1 cellular context compared by ENCODE assay signal in genomic region chr7:139360210-139360947, GRCh38.
TF ChIP-seq lines count a peak whose summit lies in the region.

No MANE protein-coding gene starts in this region.

TF ChIP-seq in K562, 482 proteins besides CTCF, POLR2A, EP300 and RAD21 (continued from another document and continues in another):
- TF ChIP-seq ATF2 (CRISPR knock-in tag; IDR thresholded peaks at IDR 0.05) (no peak), HDAC6 (IDR thresholded peaks at IDR 0.05; ENCODE audit: low read depth, low read length) (no peak), L3MBTL2 (IDR thresholded peaks at IDR 0.05) (peak; percentile 65), NRF1 (conservative IDR thresholded peaks at IDR 0.05 in 1 of 2, IDR thresholded peaks at IDR 0.05 in 1 of 2) (peak; percentile 22 to 60; a peak in 3 of 4 replicates), ELK1 (CRISPR knock-in tag; IDR thresholded peaks at IDR 0.05) (no peak), ZNF511 (CRISPR knock-in tag; IDR thresholded peaks at IDR 0.05) (peak; percentile 58; the same call in 1 of the 2 replicates), ZNF551 (CRISPR knock-in tag; IDR thresholded peaks at IDR 0.05) (no peak), ZNF384 (IDR thresholded peaks at IDR 0.05; ENCODE audit: low read depth, low read length) (no peak), PBX2 (CRISPR knock-in tag; IDR thresholded peaks at IDR 0.05; ENCODE audit: low read depth) (peak; percentile 95), PBX2 (tag; conservative IDR thresholded peaks at IDR 0.05; ENCODE audit: low read depth) (peak; percentile 96), RFX7 (CRISPR knock-in tag; IDR thresholded peaks at IDR 0.05) (0 out of 2 replicates have a peak, but pooled peaks have one; percentile 12), GTF2F1 (IDR thresholded peaks at IDR 0.05; ENCODE audit: low read depth, low read length) (peak; percentile 54; the same call in 1 of the 2 replicates), MTF1 (CRISPR knock-in tag; IDR thresholded peaks at IDR 0.05; ENCODE audit: borderline replicate concordance) (no peak), REST (CRISPR knock-in tag; IDR thresholded peaks at IDR 0.05; ENCODE audit: low read depth) (no peak), CBX1 (IDR thresholded peaks at IDR 0.05; ENCODE audit: low read depth) (no peak), ZNF561 (CRISPR knock-in tag; conservative IDR thresholded peaks at IDR 0.05) (no peak), TRIM25 (IDR thresholded peaks at IDR 0.05; ENCODE audit: borderline replicate concordance) (no peak), ZEB2 (IDR thresholded peaks at IDR 0.05) (no peak), MXD1 (CRISPR knock-in tag; IDR thresholded peaks at IDR 0.05; ENCODE audit: borderline replicate concordance, poor library complexity, severe bottlenecking) (no peak), ZNF224 (CRISPR knock-in tag; IDR thresholded peaks at IDR 0.05) (no peak), STAT5B (CRISPR knock-in tag; IDR thresholded peaks at IDR 0.05) (no peak), SMAD1 (IDR thresholded peaks at IDR 0.05; ENCODE audit: low read depth, low read length, partially characterized antibody) (peak; percentile 20), TEAD4 (IDR thresholded peaks at IDR 0.05; ENCODE audit: low read length) (peak; percentile 40; the same call in 1 of the 2 replicates), TEAD4 (CRISPR knock-in tag; IDR thresholded peaks at IDR 0.05; ENCODE audit: borderline replicate concordance) (no peak), NFE2L1 (tag; IDR thresholded peaks at IDR 0.05; ENCODE audit: borderline replicate concordance, low read depth) (no peak), ZFP1 (CRISPR knock-in tag; IDR thresholded peaks at IDR 0.05) (no peak), NONO (IDR thresholded peaks at IDR 0.05; ENCODE audit: low read depth in 2 of 2, low read length in 1 of 2) (no peak), ZNF780A (CRISPR knock-in tag; IDR thresholded peaks at IDR 0.05) (no peak), YBX1 (IDR thresholded peaks at IDR 0.05) (no peak), ETV6 (IDR thresholded peaks at IDR 0.05; ENCODE audit: borderline replicate concordance in 1 of 2, low read depth in 2 of 2, low read length in 1 of 2) (no peak), ETV6 (CRISPR knock-in tag; IDR thresholded peaks at IDR 0.05; ENCODE audit: borderline replicate concordance) (0 out of 2 replicates have a peak, but pooled peaks have one; percentile 16), ARID4B (CRISPR knock-in tag; IDR thresholded peaks at IDR 0.05) (no peak; the same call in none of the 2 replicates), ZNF445 (CRISPR knock-in tag; IDR thresholded peaks at IDR 0.05; ENCODE audit: low read depth) (no peak), ZNF518B (CRISPR knock-in tag; IDR thresholded peaks at IDR 0.05) (no peak), NFATC3 (IDR thresholded peaks at IDR 0.05) (0 out of 2 replicates have a peak, but pooled peaks have one; percentile 37), ZBTB2 (IDR thresholded peaks at IDR 0.05) (no peak), TOE1 (IDR thresholded peaks at IDR 0.05; ENCODE audit: borderline replicate concordance) (no peak), TOE1 (CRISPR knock-in tag; IDR thresholded peaks at IDR 0.05; ENCODE audit: borderline replicate concordance, low read depth) (no peak)
